In genomic region chr3:113685956-113686721, GRCh38 we compare ENCODE assay signal across 1 cellular context.
TF ChIP-seq lines count a peak whose summit lies in the region.

No MANE protein-coding gene starts in this region.

TF ChIP-seq in HepG2, 621 proteins besides CTCF, POLR2A, EP300 and RAD21 (continued from another document):
- no peak for TF ChIP-seq ZNF318 (CRISPR knock-in tag; IDR thresholded peaks at IDR 0.05)
- TF ChIP-seq CHD4 (IDR thresholded peaks at IDR 0.05; ENCODE audit: borderline replicate concordance, low read length) = no peak
- no peak for TF ChIP-seq ADNP (CRISPR knock-in tag; IDR thresholded peaks at IDR 0.05)
- TF ChIP-seq ZC3H13 (CRISPR knock-in tag; IDR thresholded peaks at IDR 0.05) = no peak
- no peak for TF ChIP-seq ZNF430 (CRISPR knock-in tag; IDR thresholded peaks at IDR 0.05)
- TF ChIP-seq ZHX2 (IDR thresholded peaks at IDR 0.05; ENCODE audit: low read depth) = no peak
- no peak for TF ChIP-seq ZHX2 (CRISPR knock-in tag; IDR thresholded peaks at IDR 0.05; ENCODE audit: borderline replicate concordance)
